In genomic region chr2:138201326-138201725, GRCh38 we compare ENCODE assay signal across 21 cellular contexts.
DNase-seq lines count a peak whose midpoint lies in the region; ATAC-seq, FAIRE-seq and TF ChIP-seq lines count a peak whose summit lies in the region.
"Had no signal": no experiment of that assay in that cellular context is flagged by ENCODE, and none has a peak within 500 bp of the region (broad histone marks: within the 10 kb centered on the region; RNA-seq: fewer than 3 reads in every experiment).

No MANE protein-coding gene starts in this region.

- H3K79me2 ChIP-seq in GM23338 (replicated peaks; ENCODE audit: insufficient read depth) = no peaks in the 10 kb centered on the region
- no peaks in the 10 kb centered on the region for H3K79me2 ChIP-seq in H1 (ENCODE audit: control insufficient read depth in 1 of 2, insufficient read depth in 2 of 2, low read length in 2 of 2)
- no peaks in the 10 kb centered on the region for H3K79me2 ChIP-seq in keratinocyte (ENCODE audit: control insufficient read depth, insufficient read depth, low read length)

- CTCF ChIA-PET in H1 (lab: Charles Lee; ENCODE audit: partially characterized antibody) = no interaction called here

- TF ChIP-seq CTCF in GM23338 (conservative IDR thresholded peaks at IDR 0.05; ENCODE audit: low read depth in 2 of 2) (no peak), H1 (IDR thresholded peaks at IDR 0.05; ENCODE audit: control extremely low read depth in 1 of 3, insufficient read depth in 1 of 3, low read depth in 1 of 3, low read length in 3 of 3) (no peak), keratinocyte (optimal IDR thresholded peaks at IDR 0.05 in 1 of 3, IDR thresholded peaks at IDR 0.05 in 1 of 3, conservative IDR thresholded peaks at IDR 0.05 in 1 of 3; ENCODE audit: extremely low read depth in 1 of 3, insufficient read depth in 2 of 3, low read length in 3 of 3) (no peak)

- H3K9me3 ChIP-seq in H1 (ENCODE audit: insufficient read depth in 2 of 2, low read depth in 1 of 2, low read length in 1 of 2) (no peaks in the 10 kb centered on the region), keratinocyte (ENCODE audit: control insufficient read depth, low read depth, low read length) (no peaks in the 10 kb centered on the region)
- H3K9me3 ChIP-seq: BLaER1, HAP-1, prostate gland had no signal

- H3K9ac ChIP-seq in H1 (replicated peaks in 1 of 4; ENCODE audit: extremely low read depth in 1 of 4, low read depth in 3 of 4, low read length in 3 of 4) (no peak overlapping the region), keratinocyte (ENCODE audit: control insufficient read depth, extremely low read depth, insufficient read depth, low read length) (no peak overlapping the region)
- H3K9ac ChIP-seq: BLaER1 had no signal

- no peak for TF ChIP-seq RAD21 in H1 (IDR thresholded peaks at IDR 0.05 in 1 of 2, conservative IDR thresholded peaks at IDR 0.05 in 1 of 2; ENCODE audit: low read depth in 2 of 2, low read length in 2 of 2)

- intact Hi-C loops in posterior vena cava (cut with DNase I) = no loop called here

- no peak overlapping the region for H2BK15ac ChIP-seq in H1 (ENCODE audit: low read length)

- H3K23ac ChIP-seq in H1 (ENCODE audit: insufficient read length) = no peak overlapping the region

- peaks cover 2% of the 10 kb centered on the region; the same call in 1 of the 2 replicates for H3K9me2 ChIP-seq in GM23338 (ENCODE audit: insufficient read depth)

- FAIRE-seq in H1 (lab: Jason Lieb, UNC) (no peak), keratinocyte (lab: Jason Lieb, UNC) (peak; percentile 60)
- FAIRE-seq: GM12891, HepG2 had no signal

- peaks cover 8% of the 10 kb centered on the region for H3K4me1 Mint-ChIP-seq in GM23338

- H3K27ac Mint-ChIP-seq in GM23338 = no peak overlapping the region
- H3K27ac Mint-ChIP-seq: type B pancreatic cell, WTC11 had no signal

- H3K4me3 ChIP-seq in GM23338 = no peak overlapping the region
- H3K4me3 ChIP-seq in H1 (ENCODE audit: extremely low read depth in 1 of 4, insufficient read depth in 2 of 4, low read depth in 3 of 4, low read length in 4 of 4) = no peak overlapping the region
- no peak overlapping the region for H3K4me3 ChIP-seq in keratinocyte (ENCODE audit: control insufficient read depth in 2 of 3, extremely low read depth in 1 of 3, insufficient read depth in 2 of 3, low read depth in 1 of 3, low read length in 3 of 3)
- H3K4me3 ChIP-seq: BLaER1, HAP-1, prostate gland, skin epidermis had no signal

- peaks cover 8% of the 10 kb centered on the region; the same call in 2 of the 3 replicates for H3K36me3 Mint-ChIP-seq in GM23338 (ENCODE audit: low read depth)
- H3K36me3 Mint-ChIP-seq: type B pancreatic cell had no signal

- no peaks in the 10 kb centered on the region for H3K79me1 ChIP-seq in H1 (ENCODE audit: low read depth, low read length)

- no peaks in the 10 kb centered on the region for H3K9me1 ChIP-seq in keratinocyte (ENCODE audit: control insufficient read depth, extremely low read depth, insufficient read depth, low read length)

- no peak overlapping the region for H3K56ac ChIP-seq in H1 (replicated peaks; ENCODE audit: insufficient read length, low read depth, low read length)

- no peaks in the 10 kb centered on the region for H3K23me2 ChIP-seq in H1 (ENCODE audit: low read depth, low read length)

- no peak overlapping the region for H2AK5ac ChIP-seq in H1 (ENCODE audit: low read depth, low read length)

- H2BK120ac ChIP-seq in H1 (replicated peaks; ENCODE audit: low read depth, low read length) = no peak overlapping the region

- H2BK5ac ChIP-seq in H1 (ENCODE audit: low read depth, low read length) = no peak overlapping the region

- H4K91ac ChIP-seq in H1 (replicated peaks; ENCODE audit: insufficient read length, low read length) = no peak overlapping the region

- H3K4me3 Mint-ChIP-seq in GM23338 = no peak overlapping the region
- H3K4me3 Mint-ChIP-seq: type B pancreatic cell, WTC11 had no signal

- no peaks in the 10 kb centered on the region for H3F3A ChIP-seq in GM23338 (replicated peaks; ENCODE audit: low read depth)

- no peaks in the 10 kb centered on the region for H3K27me3 ChIP-seq in GM23338 (ENCODE audit: insufficient read depth)
- no peaks in the 10 kb centered on the region for H3K27me3 ChIP-seq in H1 (replicated peaks in 1 of 4; ENCODE audit: control insufficient read depth in 3 of 4, extremely low read depth in 1 of 4, insufficient read depth in 3 of 4, low read length in 3 of 4)
- H3K27me3 ChIP-seq in keratinocyte (ENCODE audit: control insufficient read depth, extremely low read depth, insufficient read depth, low read length) = no peaks in the 10 kb centered on the region
- H3K27me3 ChIP-seq: BLaER1 had no signal

- H4K5ac ChIP-seq in H1 (ENCODE audit: insufficient read length, low read depth, low read length) = no peak overlapping the region

- POLR2A ChIA-PET in H1 (lab: Charles Lee; ENCODE audit: partially characterized antibody) = no interaction called here

- 98% methylated on average over 2 of the region's 2 CpGs; no CpG with 5 or more reads in 1 of the 2 experiments for WGBS in H1 (ENCODE audit: extremely low coverage in 1 of 2, insufficient coverage in 1 of 2, insufficient read length in 1 of 2, insufficient replicate concordance in 2 of 2, low coverage in 1 of 2, low lambda C conversion rate in 2 of 2, missing lambda C conversion rate in 1 of 2), 2 experiments

- no peaks in the 10 kb centered on the region for H3K36me3 ChIP-seq in GM23338 (ENCODE audit: insufficient read depth)
- no peaks in the 10 kb centered on the region for H3K36me3 ChIP-seq in H1 (ENCODE audit: control insufficient read depth in 2 of 4, insufficient read depth in 4 of 4, low read length in 3 of 4)
- H3K36me3 ChIP-seq in keratinocyte (ENCODE audit: control insufficient read depth in 2 of 2, extremely low read depth in 1 of 2, insufficient read depth in 2 of 2, low read length in 2 of 2) = no peaks in the 10 kb centered on the region
- H3K36me3 ChIP-seq: BLaER1, HAP-1, prostate gland had no signal

- TF ChIP-seq POLR2A in H1 (IDR thresholded peaks at IDR 0.05; ENCODE audit: control extremely low read depth in 1 of 2, low read depth in 2 of 2, low read length in 2 of 2) = no peak

- no peaks in the 10 kb centered on the region for H3K27me3 Mint-ChIP-seq in GM23338 (ENCODE audit: insufficient read depth, low read depth, poor library complexity)
- H3K27me3 Mint-ChIP-seq: type B pancreatic cell had no signal

- TF ChIP-seq EP300 in H1 (IDR thresholded peaks at IDR 0.05; ENCODE audit: borderline replicate concordance in 1 of 2, low read depth in 2 of 2, low read length in 2 of 2) = no peak

- H3K14ac ChIP-seq in H1 (ENCODE audit: insufficient read length) = peak overlapping the region; percentile 63

- peak; percentile 14 for DNase-seq in A172 (ENCODE audit: low spot score)
- no peak for DNase-seq in GM23338 (ENCODE audit: low spot score)
- no peak for DNase-seq in H1 (ENCODE audit: low read depth in 1 of 2, low spot score in 2 of 2)
- no peak for DNase-seq in keratinocyte (ENCODE audit: low read depth, low spot score)
- no peak for DNase-seq in posterior vena cava (ENCODE audit: low spot score)
- DNase-seq in cortex of kidney (lab: John Stamatoyannopoulos, UW) = no peak
- DNase-seq: activated naive CD4-positive, alpha-beta T cell treated with anti-CD3 and anti-CD28 coated beads, Interleukin-2, amount 50 U/mL, for 16 hours; cerebellar nuclear complex; NCI-H1092 treated with DMSO at 0.1 percent for 48 hours; NCI-H2029; NCI-H2227 treated with DMSO at 0.1 percent for 48 hours had no signal

- H4K8ac ChIP-seq in H1 (ENCODE audit: extremely low read depth, insufficient read depth, low read length) = no peak overlapping the region

- H2BK20ac ChIP-seq in H1 (ENCODE audit: low read length) = no peak overlapping the region

- H3K4me2 ChIP-seq in GM23338 = no peak overlapping the region
- H3K4me2 ChIP-seq in H1 (ENCODE audit: insufficient read depth in 1 of 2, low read depth in 2 of 2, low read length in 2 of 2) = no peak overlapping the region
- H3K4me2 ChIP-seq in keratinocyte (ENCODE audit: control insufficient read depth, extremely low read depth, insufficient read depth, low read depth, low read length) = no peak overlapping the region
- H3K4me2 ChIP-seq: BLaER1 had no signal

- no peaks in the 10 kb centered on the region for H4K20me1 ChIP-seq in GM23338 (replicated peaks; ENCODE audit: insufficient read depth)
- no peaks in the 10 kb centered on the region for H4K20me1 ChIP-seq in H1 (replicated peaks in 1 of 2; ENCODE audit: control insufficient read depth in 1 of 2, insufficient read depth in 2 of 2, low read length in 2 of 2)
- no peaks in the 10 kb centered on the region for H4K20me1 ChIP-seq in keratinocyte (ENCODE audit: control insufficient read depth, extremely low read depth, insufficient read depth, low read length)
- H4K20me1 ChIP-seq: BLaER1 had no signal

- H3K4me1 ChIP-seq in GM23338 (ENCODE audit: insufficient read depth) (no peaks in the 10 kb centered on the region), H1 (replicated peaks in 1 of 4; ENCODE audit: control insufficient read depth in 3 of 4, insufficient read depth in 4 of 4, low read length in 3 of 4) (no peaks in the 10 kb centered on the region), keratinocyte (ENCODE audit: control insufficient read depth, extremely low read depth, insufficient read depth, low read length) (peaks cover 15% of the 10 kb centered on the region)
- H3K4me1 ChIP-seq: BLaER1, prostate gland had no signal

- no peak overlapping the region for H3K18ac ChIP-seq in H1 (ENCODE audit: extremely low read depth, low read length)

- no peak overlapping the region for H2BK12ac ChIP-seq in H1 (ENCODE audit: low read depth, low read length)

- ATAC-seq in GM23338 = no peak
- no peak for ATAC-seq in GM21390 (IDR thresholded peaks at IDR 0.05; ENCODE audit: unreplicated experiment)
- no peak for ATAC-seq in HG03196 (IDR thresholded peaks at IDR 0.05; ENCODE audit: unreplicated experiment)
- ATAC-seq: HepG2, WTC11 had no signal

- H2AFZ ChIP-seq in GM23338 (peak overlapping the region; percentile 40; the same call in 1 of the 2 replicates), H1 (ENCODE audit: low read length) (no peak overlapping the region), keratinocyte (ENCODE audit: control insufficient read depth, low read length) (no peak overlapping the region)

- dilution Hi-C loops in keratinocyte (cut with MboI; ENCODE audit: extremely low pct_ligation_motif_present, low sequenced_read_pairs) = no loop called here

- 0 out of 3 replicates have a peak, but pooled peaks cover 5% of the 10 kb centered on the region for H3K9me3 Mint-ChIP-seq in GM23338

- H3K27ac ChIP-seq in GM23338 (ENCODE audit: low read depth) = no peak overlapping the region
- no peak overlapping the region for H3K27ac ChIP-seq in H1 (ENCODE audit: low read depth, low read length)
- H3K27ac ChIP-seq in keratinocyte (ENCODE audit: control insufficient read depth, insufficient read depth, low read length) = no peak overlapping the region
- H3K27ac ChIP-seq: BLaER1, prostate gland, skin epidermis had no signal

- no peak overlapping the region for H3K4ac ChIP-seq in H1 (replicated peaks; ENCODE audit: insufficient read length, low read depth, low read length)

TF ChIP-seq in GM23338, 12 proteins besides CTCF, POLR2A, EP300 and RAD21 (continues in another document):
- TF ChIP-seq EZH2 (IDR thresholded peaks at IDR 0.05; ENCODE audit: low read depth, unreplicated experiment) = no peak
- TF ChIP-seq EZH2phosphoT487 (IDR thresholded peaks at IDR 0.05; ENCODE audit: unreplicated experiment) = no peak

TF ChIP-seq in H1, 55 proteins besides CTCF, POLR2A, EP300 and RAD21 (continues in another document):
- TF ChIP-seq CBX5 (IDR thresholded peaks at IDR 0.05; ENCODE audit: low read depth, low read length) = no peak
